ENCODE assay signal across 11 cellular contexts in the genomic region with DNA sequence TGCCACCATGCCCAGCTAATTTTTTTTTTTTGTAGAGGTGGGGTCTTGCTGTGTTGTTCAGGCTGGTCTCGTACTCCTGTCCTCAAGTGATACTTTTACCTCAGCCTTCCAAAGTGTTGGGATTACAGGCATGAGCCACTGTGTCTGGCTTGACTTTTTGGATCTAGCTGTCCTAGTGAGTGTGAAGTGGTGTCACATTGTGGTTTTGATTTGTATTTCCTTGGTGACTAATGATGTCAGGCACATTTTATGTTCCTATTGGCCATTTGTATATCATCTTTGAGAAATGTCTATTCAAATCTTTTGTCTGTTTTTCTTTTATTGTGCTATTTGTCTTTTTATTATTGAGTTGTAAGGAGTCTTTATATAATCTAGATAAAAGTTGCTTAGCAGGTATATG. TPM values are rescaled to one million over a fixed set of nuclear protein-coding genes. Genes with fewer than 3 reads are reported as not detected.
DNase-seq lines count a peak whose midpoint lies in the region; ATAC-seq and TF ChIP-seq lines count a peak whose summit lies in the region.
"Had no signal": no experiment of that assay in that cellular context is flagged by ENCODE, and none has a peak within 500 bp of the region (broad histone marks: within the 10 kb centered on the region; RNA-seq: fewer than 3 reads in every experiment).

No MANE protein-coding gene starts in this region.

- H3K9me3 ChIP-seq in subcutaneous abdominal adipose tissue (ENCODE audit: control insufficient read depth in 5 of 5, low read length in 5 of 5) (no peaks in the 10 kb centered on the region), suprapubic skin (no peaks in the 10 kb centered on the region)
- H3K9me3 ChIP-seq: adrenal gland had no signal

- DNase-seq in activated T-cell treated with anti-CD3 and anti-CD28 coated beads, Interleukin-2, amount 50 U/mL, for 72 hours, result peak in 1 of 2 donors; percentile 5
- DNase-seq in activated T-cell treated with anti-CD3 and anti-CD28 coated beads, Interleukin-2, amount 50 U/mL, for 24 hours, result no peak
- DNase-seq in NAMALWA (ENCODE audit: low spot score) (peak; percentile 57), fibroblast of mammary gland (ENCODE audit: low read depth) (peak; percentile 58), suprapubic skin (ENCODE audit: low spot score in 2 of 2) (no peak)
- no peak for DNase-seq in activated T-cell treated with anti-CD3 and anti-CD28 coated beads, Interleukin-2, amount 50 U/mL, for 1 hour
- DNase-seq: DMS79 treated with DMSO at 0.1 percent for 48 hours, NCI-H187 had no signal

- peaks cover 3 to 39% (median 20%) of the 10 kb centered on the region in 5 donors for H3K36me3 ChIP-seq in subcutaneous abdominal adipose tissue (ENCODE audit: control insufficient read depth in 5 of 5, insufficient read depth in 5 of 5, low read length in 5 of 5)
- peaks cover 34% of the 10 kb centered on the region for H3K36me3 ChIP-seq in suprapubic skin
- H3K36me3 ChIP-seq: adrenal gland had no signal

- H3K4me1 Mint-ChIP-seq in activated T-cell treated with anti-CD3 and anti-CD28 coated beads, Interleukin-2, amount 50 U/mL, for 72 hours (ENCODE audit: low read depth), result peaks cover 13% of the 10 kb centered on the region
- peaks cover 11% of the 10 kb centered on the region for H3K4me1 Mint-ChIP-seq in activated T-cell treated with anti-CD3 and anti-CD28 coated beads, Interleukin-2, amount 50 U/mL, for 24 hours (ENCODE audit: low read depth)

- no peak for TF ChIP-seq CTCF in fibroblast of mammary gland (conservative IDR thresholded peaks at IDR 0.05; ENCODE audit: control insufficient read depth, insufficient read depth, low read depth, low read length)
- no peak for TF ChIP-seq CTCF in suprapubic skin (IDR thresholded peaks at IDR 0.05)

- H3K27me3 ChIP-seq in subcutaneous abdominal adipose tissue (ENCODE audit: control insufficient read depth in 5 of 5, insufficient read depth in 4 of 5, low read length in 5 of 5), result no peaks in the 10 kb centered on the region
- no peaks in the 10 kb centered on the region for H3K27me3 ChIP-seq in suprapubic skin
- H3K27me3 ChIP-seq: adrenal gland had no signal

- no peaks in the 10 kb centered on the region for H3K27me3 Mint-ChIP-seq in activated T-cell treated with anti-CD3 and anti-CD28 coated beads, Interleukin-2, amount 50 U/mL, for 72 hours (ENCODE audit: low read depth)
- H3K27me3 Mint-ChIP-seq in activated T-cell treated with anti-CD3 and anti-CD28 coated beads, Interleukin-2, amount 50 U/mL, for 24 hours, result no peaks in the 10 kb centered on the region

- TF ChIP-seq EP300 in suprapubic skin (IDR thresholded peaks at IDR 0.05), result no peak

- H3K36me3 Mint-ChIP-seq in activated T-cell treated with anti-CD3 and anti-CD28 coated beads, Interleukin-2, amount 50 U/mL, for 72 hours (ENCODE audit: insufficient read depth in 2 of 2), result peaks cover 2 to 29% of the 10 kb centered on the region in 2 donors
- H3K36me3 Mint-ChIP-seq in activated T-cell treated with anti-CD3 and anti-CD28 coated beads, Interleukin-2, amount 50 U/mL, for 24 hours (ENCODE audit: low read depth), result peaks cover 83% of the 10 kb centered on the region

- no peak overlapping the region for H3K4me3 ChIP-seq in fibroblast of mammary gland (ENCODE audit: control insufficient read depth, low read depth, low read length)
- no peak overlapping the region for H3K4me3 ChIP-seq in subcutaneous abdominal adipose tissue (ENCODE audit: low read depth in 1 of 5, low read length in 5 of 5)
- no peak overlapping the region for H3K4me3 ChIP-seq in suprapubic skin

- no peak overlapping the region for H3K9ac ChIP-seq in subcutaneous abdominal adipose tissue (ENCODE audit: low read length in 5 of 5)

- H3K27ac ChIP-seq in subcutaneous abdominal adipose tissue (ENCODE audit: low read depth, low read length) (peak overlapping the region; percentile 16), suprapubic skin (no peak overlapping the region)

- 100% methylated on average over 1 of the region's 1 CpG for WGBS in suprapubic skin

- no peak for TF ChIP-seq POLR2A in suprapubic skin (IDR thresholded peaks at IDR 0.05)

- peaks cover 0 to 2% (median 0%) of the 10 kb centered on the region in 5 donors for H3K4me1 ChIP-seq in subcutaneous abdominal adipose tissue (ENCODE audit: control insufficient read depth in 5 of 5, insufficient read depth in 5 of 5, low read length in 5 of 5)
- H3K4me1 ChIP-seq in suprapubic skin, result no peaks in the 10 kb centered on the region

- no peak overlapping the region for H3K4me3 Mint-ChIP-seq in activated T-cell treated with anti-CD3 and anti-CD28 coated beads, Interleukin-2, amount 50 U/mL, for 72 hours
- no peak overlapping the region for H3K4me3 Mint-ChIP-seq in activated T-cell treated with anti-CD3 and anti-CD28 coated beads, Interleukin-2, amount 50 U/mL, for 24 hours

- H3K27ac Mint-ChIP-seq in activated T-cell treated with anti-CD3 and anti-CD28 coated beads, Interleukin-2, amount 50 U/mL, for 72 hours, result no peak overlapping the region
- no peak overlapping the region for H3K27ac Mint-ChIP-seq in activated T-cell treated with anti-CD3 and anti-CD28 coated beads, Interleukin-2, amount 50 U/mL, for 24 hours

- H3K9me3 Mint-ChIP-seq in activated T-cell treated with anti-CD3 and anti-CD28 coated beads, Interleukin-2, amount 50 U/mL, for 72 hours, result no peaks in the 10 kb centered on the region
- no peaks in the 10 kb centered on the region for H3K9me3 Mint-ChIP-seq in activated T-cell treated with anti-CD3 and anti-CD28 coated beads, Interleukin-2, amount 50 U/mL, for 24 hours

- ATAC-seq in activated T-cell treated with anti-CD3 and anti-CD28 coated beads, Interleukin-2, amount 50 U/mL, for 72 hours (replicated peaks in 1 of 2), result peak; percentile 73 to 77
- no peak for ATAC-seq in HG02973 (IDR thresholded peaks at IDR 0.05; ENCODE audit: unreplicated experiment)

RNA-seq across cellular contexts. Expression of gene MCCC2, which starts 53.5 kb away (rescaled TPM):
- total RNA-seq in activated T-cell treated with anti-CD3 and anti-CD28 coated beads, Interleukin-2, amount 50 U/mL, for 72 hours, result 10 to 100 TPM; 49.6 to 51.3 TPM
- 10 to 100 TPM; 21.4 to 50.0 (median 35.8) TPM for total RNA-seq in suprapubic skin

Comparison
In these comparisons a context has a peak if more than half of its experiments do, and no peak if none do; other contexts are left out.
1. DNase-seq: peak in NAMALWA (single experiment) and fibroblast of mammary gland (single experiment); none in activated T-cell treated with anti-CD3 and anti-CD28 coated beads, Interleukin-2, amount 50 U/mL, for 24 hours (single experiment), suprapubic skin (0 of 2) and activated T-cell treated with anti-CD3 and anti-CD28 coated beads, Interleukin-2, amount 50 U/mL, for 1 hour (single experiment).